8 cellular contexts compared by ENCODE assay signal in the genomic region with DNA sequence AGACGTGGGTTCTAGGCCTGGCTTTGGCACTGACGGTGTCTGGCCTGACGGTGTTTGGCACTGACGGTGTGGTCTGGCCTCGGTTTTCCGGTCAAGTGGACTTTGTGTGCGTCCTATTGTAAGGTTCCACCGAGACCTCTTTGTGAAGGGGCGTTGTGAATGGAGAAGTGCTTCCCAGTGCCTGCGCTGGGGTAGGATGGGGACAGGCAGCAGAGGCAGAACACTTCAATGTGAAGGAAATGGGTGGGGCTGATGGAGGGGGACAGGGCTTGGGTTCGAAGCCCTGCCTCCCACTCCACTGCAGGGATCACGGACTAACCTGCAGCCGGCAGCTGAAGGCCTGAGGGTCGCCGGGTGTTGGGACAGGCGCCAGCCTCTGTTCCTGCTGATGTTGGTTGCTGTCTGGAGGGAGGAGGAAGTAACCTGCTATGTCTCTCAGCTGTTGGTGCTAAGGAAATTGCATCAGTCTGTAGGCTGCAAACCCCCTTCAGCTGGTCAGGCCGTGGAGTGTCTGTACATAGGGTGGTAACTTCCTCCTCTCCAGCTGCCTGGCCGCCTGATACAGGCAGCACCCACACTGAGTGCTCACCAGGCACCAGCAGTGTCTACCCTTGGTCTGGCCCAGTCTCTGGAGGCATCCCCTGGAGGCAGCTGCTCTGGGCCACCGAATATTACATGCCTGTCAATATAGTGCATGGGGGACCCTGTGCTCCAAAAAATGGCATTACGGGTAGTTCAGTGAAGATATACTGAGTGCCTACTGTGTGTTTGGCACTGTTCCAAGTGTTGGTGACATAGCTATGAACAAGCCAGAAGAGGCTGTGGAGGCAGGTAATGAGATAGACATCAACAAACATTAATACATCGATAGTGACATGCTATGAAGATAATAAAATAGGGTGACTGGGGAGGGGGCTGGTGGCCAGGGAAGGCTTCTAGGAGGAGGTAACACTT. TPM values are rescaled to one million over a fixed set of nuclear protein-coding genes. Genes with fewer than 3 reads are reported as not detected.
DNase-seq lines count a peak whose midpoint lies in the region; ATAC-seq and TF ChIP-seq lines count a peak whose summit lies in the region.

No MANE protein-coding gene starts in this region.

- no peaks in the 10 kb centered on the region for H3K9me3 ChIP-seq in mucosa of descending colon

- no peak overlapping the region for H3K4me3 ChIP-seq in mucosa of descending colon

- no peaks in the 10 kb centered on the region for H3K36me3 ChIP-seq in mucosa of descending colon (ENCODE audit: low read depth)

- H3K4me3 Mint-ChIP-seq in activated naive CD4-positive, alpha-beta T cell treated with anti-CD3 and anti-CD28 coated beads, Interleukin-2, amount 10 ng/mL, durations not matched to agents 7 days and 5 days = peak overlapping the region; percentile 92

- H3K4me1 ChIP-seq in mucosa of descending colon (ENCODE audit: low read depth) = peaks cover 5% of the 10 kb centered on the region

- H3K27me3 Mint-ChIP-seq in activated naive CD4-positive, alpha-beta T cell treated with anti-CD3 and anti-CD28 coated beads, Interleukin-2, amount 10 ng/mL, durations not matched to agents 7 days and 5 days = peaks cover 41% of the 10 kb centered on the region

- H3K36me3 Mint-ChIP-seq in activated naive CD4-positive, alpha-beta T cell treated with anti-CD3 and anti-CD28 coated beads, Interleukin-2, amount 10 ng/mL, durations not matched to agents 7 days and 5 days = peaks cover 27% of the 10 kb centered on the region

- ATAC-seq in HG02884 (IDR thresholded peaks at IDR 0.05; ENCODE audit: unreplicated experiment) (peak; percentile 42), mucosa of descending colon (peak; percentile 76)

- peak; percentile 58 for DNase-seq in activated naive CD4-positive, alpha-beta T cell treated with anti-CD3 and anti-CD28 coated beads, Interleukin-2, amount 10 ng/mL, durations not matched to agents 7 days and 5 days
- DNase-seq in activated naive CD4-positive, alpha-beta T cell treated with Interleukin-2 at 50 U/mL for 16 hours = no peak
- peak; percentile 62 to 93 for DNase-seq in dermis microvascular lymphatic vessel endothelial cell (ENCODE audit: low read depth in 2 of 2)
- peak; percentile 25 to 67 (median 42) for DNase-seq in mucosa of descending colon
- no peak for DNase-seq in DMS 273 (lab: John Stamatoyannopoulos, UW; ENCODE audit: unreplicated experiment)
- no peak for DNase-seq in NCI-H1694 (lab: John Stamatoyannopoulos, UW)

- H3K27ac Mint-ChIP-seq in activated naive CD4-positive, alpha-beta T cell treated with anti-CD3 and anti-CD28 coated beads, Interleukin-2, amount 10 ng/mL, durations not matched to agents 7 days and 5 days = peak overlapping the region; percentile 90

- CTCF ChIA-PET in activated naive CD4-positive, alpha-beta T cell treated with anti-CD3 and anti-CD28 coated beads, Interleukin-2, amount 10 ng/mL, durations not matched to agents 7 days and 5 days (lab: Charles Lee) = interaction anchor here (1.4 kb wide), 1 partner anchor 98 kb away, joined by 5 read pairs; no protein-coding TSS in a partner anchor

- no peak for TF ChIP-seq CTCF in mucosa of descending colon (IDR thresholded peaks at IDR 0.05)

- H3K4me1 Mint-ChIP-seq in activated naive CD4-positive, alpha-beta T cell treated with anti-CD3 and anti-CD28 coated beads, Interleukin-2, amount 10 ng/mL, durations not matched to agents 7 days and 5 days = peaks cover 37% of the 10 kb centered on the region

- intact Hi-C loops in mucosa of descending colon (cut with DNase I, micrococcal nuclease) = no loop called here

- H3K9me3 Mint-ChIP-seq in activated naive CD4-positive, alpha-beta T cell treated with anti-CD3 and anti-CD28 coated beads, Interleukin-2, amount 10 ng/mL, durations not matched to agents 7 days and 5 days = no peaks in the 10 kb centered on the region

TF ChIP-seq in PFSK-1, 5 proteins besides CTCF, POLR2A, EP300 and RAD21:
- TF ChIP-seq SIN3A (IDR thresholded peaks at IDR 0.05; ENCODE audit: borderline replicate concordance, insufficient read depth, low read length) (no peak), FOXP2 (optimal IDR thresholded peaks at IDR 0.05; ENCODE audit: borderline replicate concordance, extremely low read depth, extremely low read length, insufficient read depth) (peak; percentile 74)

RNA-seq across cellular contexts. Expression of gene TM6SF1, which starts 1.1 kb away (rescaled TPM):
- polyA plus RNA-seq in PFSK-1 (2012; ENCODE audit: insufficient read length, low read depth) = 0.93 TPM
- total RNA-seq in dermis microvascular lymphatic vessel endothelial cell = 25.3 and 34.4 TPM in 2 replicates
- total RNA-seq in mucosa of descending colon = 1 to 10 TPM; 1.2 to 4.9 (median 1.5) TPM

RNA-seq across cellular contexts. Expression of gene BTBD1, which starts 41.5 kb away (rescaled TPM):
- 38.4 TPM for polyA plus RNA-seq in PFSK-1 (2012; ENCODE audit: insufficient read length, low read depth)
- 94.2 and 100 TPM in 2 replicates for total RNA-seq in dermis microvascular lymphatic vessel endothelial cell
- 10 to 100 TPM; 50.9 to 57.8 (median 53.7) TPM for total RNA-seq in mucosa of descending colon

Comparison
In these comparisons a context has a peak if more than half of its experiments do, and no peak if none do; other contexts are left out.
1. DNase-seq: peak in activated naive CD4-positive, alpha-beta T cell treated with anti-CD3 and anti-CD28 coated beads, Interleukin-2, amount 10 ng/mL, durations not matched to agents 7 days and 5 days (single experiment), dermis microvascular lymphatic vessel endothelial cell (2 of 2) and mucosa of descending colon (3 of 3); none in activated naive CD4-positive, alpha-beta T cell treated with Interleukin-2 at 50 U/mL for 16 hours (single experiment), DMS 273 (single experiment) and NCI-H1694 (single experiment).